Comparison of ENCODE assay signal across 8 cellular contexts in the genomic region with DNA sequence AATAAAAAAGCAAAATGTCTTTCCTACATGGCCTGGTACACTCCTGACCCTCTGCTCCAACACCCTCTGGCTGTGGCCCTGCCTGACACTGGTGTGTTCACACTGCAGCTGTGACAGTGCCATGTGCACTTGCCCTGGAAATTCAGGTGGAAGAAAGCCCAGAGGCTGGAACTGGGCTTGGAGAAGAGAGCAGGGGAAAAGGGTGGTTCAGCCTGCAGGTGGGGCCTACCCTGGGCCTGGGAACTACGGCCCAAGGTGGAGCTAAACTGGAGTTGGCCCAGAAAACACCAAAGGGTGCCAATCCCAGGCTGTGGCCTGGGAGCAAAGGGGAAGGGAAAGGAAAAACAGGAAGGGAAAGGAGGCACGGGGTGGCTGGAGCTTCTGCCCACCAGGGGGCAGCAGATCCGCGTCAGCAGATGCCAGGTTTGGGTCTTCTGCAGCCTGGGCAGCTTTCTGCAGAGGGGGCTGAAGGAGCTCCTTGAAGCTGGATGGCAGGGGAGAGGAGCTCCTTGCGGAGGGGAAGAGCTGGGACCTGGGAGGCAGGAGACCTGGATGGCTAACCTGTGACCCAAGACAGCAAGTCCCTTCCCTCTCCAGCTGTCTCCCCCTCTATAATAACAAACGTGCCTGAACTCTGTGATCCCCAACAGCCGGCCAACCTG. TPM values are rescaled to one million over a fixed set of nuclear protein-coding genes. Genes with fewer than 3 reads are reported as not detected.
DNase-seq lines count a peak whose midpoint lies in the region; ATAC-seq and TF ChIP-seq lines count a peak whose summit lies in the region.

No MANE protein-coding gene starts in this region.

- peak; percentile 92 for TF ChIP-seq RAD21 in HCT116 (IDR thresholded peaks at IDR 0.05; ENCODE audit: low read depth)

- H3K27ac ChIP-seq in HCT116 (ENCODE audit: low read depth, low read length) (peak overlapping the region; percentile 25; the same call in 1 of the 2 replicates), tibial nerve (peak overlapping the region in 3 of 4 donors; percentile 4 to 51 (median 38))

- intact Hi-C loops in HCT116 (cut with micrococcal nuclease), result loop anchor here (1.0 kb wide), 3 partner anchors 53 to 121 kb away; no protein-coding TSS in a partner anchor

- CTCF ChIA-PET in HCT116 (lab: Charles Lee), result interaction anchor here (0.7 to 2.5 kb wide), 14 partner anchors 10 to 270 kb away, joined by 3 to 21 read pairs (median 6); a partner anchor contains a TSS

- peak in 1 of 2 donors; percentile 41 for TF ChIP-seq EP300 in tibial nerve (IDR thresholded peaks at IDR 0.05)

- H3K4me1 ChIP-seq in HCT116 (ENCODE audit: control insufficient read depth in 1 of 2, insufficient read depth in 2 of 2, low read length in 2 of 2) (peaks cover 0 to 13% of the 10 kb centered on the region in 2 experiments; a peak in 2 of 4 replicates), tibial nerve (peaks cover 0 to 47% (median 15%) of the 10 kb centered on the region in 4 donors)

- H3K9me3 ChIP-seq in HCT116 (ENCODE audit: control insufficient read depth in 1 of 2, insufficient read depth in 1 of 2, low read depth in 1 of 2, low read length in 2 of 2) (no peaks in the 10 kb centered on the region), tibial nerve (no peaks in the 10 kb centered on the region)

- no peak overlapping the region for H2AFZ ChIP-seq in HCT116 (ENCODE audit: low read depth, low read length, poor library complexity, severe bottlenecking)

- no peaks in the 10 kb centered on the region for H3K79me2 ChIP-seq in HCT116 (ENCODE audit: insufficient read depth, low read length)

- H3K4me2 ChIP-seq in HCT116 (ENCODE audit: low read length), result 0 out of 2 replicates have a peak overlapping the region, but pooled peaks have one; percentile 6

- peak; percentile 89 to 95 (median 90) for TF ChIP-seq CTCF in HCT116 (IDR thresholded peaks at IDR 0.05 in 2 of 3, conservative IDR thresholded peaks at IDR 0.05 in 1 of 3; ENCODE audit: borderline replicate concordance in 1 of 3, insufficient read depth in 1 of 3, low read depth in 2 of 3, low read length in 2 of 3)
- peak; percentile 92 for TF ChIP-seq CTCF in foreskin fibroblast (IDR thresholded peaks at IDR 0.05; ENCODE audit: low read depth, low read length)
- peak; percentile 85 to 94 (median 93) for TF ChIP-seq CTCF in tibial nerve (IDR thresholded peaks at IDR 0.05)

- no peaks in the 10 kb centered on the region for H4K20me1 ChIP-seq in HCT116 (ENCODE audit: insufficient read depth)

- peak; percentile 89 for DNase-seq in D341Med (ENCODE audit: low spot score)
- DNase-seq in HCT116 (ENCODE audit: low read depth, low spot score), result peak; percentile 34
- DNase-seq in RKO (ENCODE audit: low spot score), result peak; percentile 62
- DNase-seq in activated effector memory CD4-positive, alpha-beta T cell treated with anti-CD3 and anti-CD28 coated beads, Interleukin-2, amount 50 U/mL, for 16 hours, result peak; percentile 91
- DNase-seq in foreskin fibroblast, result peak; percentile 58 to 88
- peak in 37 of 56 donors; percentile 12 to 74 (median 45) for DNase-seq in nucleus accumbens (lab: John Stamatoyannopoulos, UW)
- peak; percentile 48 to 65 for DNase-seq in tibial nerve (ENCODE audit: low spot score in 2 of 2)
- no peak for DNase-seq in dedifferentiated amniotic fluid mesenchymal stem cell (ENCODE audit: extremely low spot score)

- whole genome bisulfite sequencing in tibial nerve, 2 donors, result 5 to 10% methylated on average over 7 of the region's 7 CpGs

- H3K36me3 ChIP-seq in HCT116 (ENCODE audit: control insufficient read depth in 1 of 2, insufficient read depth in 2 of 2, low read length in 2 of 2) (peaks cover 5 to 6% of the 10 kb centered on the region in 2 experiments), tibial nerve (peaks cover 9 to 68% (median 13%) of the 10 kb centered on the region in 3 donors)

- no peak overlapping the region for H3K4me3 ChIP-seq in HCT116 (replicated peaks in 1 of 2; ENCODE audit: low read depth in 1 of 2, low read length in 2 of 2)
- H3K4me3 ChIP-seq in foreskin fibroblast (ENCODE audit: low read depth in 1 of 2, low read length in 2 of 2), result no peak overlapping the region
- H3K4me3 ChIP-seq in tibial nerve, result no peak overlapping the region

- H3K27me3 ChIP-seq in HCT116 (ENCODE audit: insufficient read depth, low read length) (no peaks in the 10 kb centered on the region), tibial nerve (no peaks in the 10 kb centered on the region)

- ATAC-seq in HCT116, result peak; percentile 74

- H3K9me2 ChIP-seq in HCT116 (ENCODE audit: insufficient read depth), result no peaks in the 10 kb centered on the region

- TF ChIP-seq POLR2A in HCT116 (IDR thresholded peaks at IDR 0.05; ENCODE audit: borderline replicate concordance, extremely low read depth, insufficient read depth, insufficient read length), result no peak
- TF ChIP-seq POLR2A in tibial nerve (IDR thresholded peaks at IDR 0.05), result no peak

- RAD21 ChIA-PET in HCT116 (lab: Charles Lee; ENCODE audit: low non-redundant PET in 1 of 2, low total read pairs in 2 of 2, uncharacterized antibody in 2 of 2, unreplicated experiment in 2 of 2), result interaction anchor here in 1 of 2 experiments (1.2 kb wide), 1 partner anchor 15 kb away, joined by 4 read pairs; a partner anchor contains a TSS

- POLR2A ChIA-PET in HCT116 (lab: Charles Lee), result interaction anchor here (0.8 to 1.4 kb wide), 2 partner anchors 9 to 15 kb away, joined by 4 to 5 read pairs; a partner anchor contains a TSS

- H3K9ac ChIP-seq in HCT116 (ENCODE audit: low read length), result no peak overlapping the region

- no TSS peak for BruUV-seq in HCT116 (replicated peaks; lab: Mats Ljungman, UMichigan)

TF ChIP-seq in HCT116, 20 proteins besides CTCF, POLR2A, EP300 and RAD21:
- TF ChIP-seq, protein P1, sequence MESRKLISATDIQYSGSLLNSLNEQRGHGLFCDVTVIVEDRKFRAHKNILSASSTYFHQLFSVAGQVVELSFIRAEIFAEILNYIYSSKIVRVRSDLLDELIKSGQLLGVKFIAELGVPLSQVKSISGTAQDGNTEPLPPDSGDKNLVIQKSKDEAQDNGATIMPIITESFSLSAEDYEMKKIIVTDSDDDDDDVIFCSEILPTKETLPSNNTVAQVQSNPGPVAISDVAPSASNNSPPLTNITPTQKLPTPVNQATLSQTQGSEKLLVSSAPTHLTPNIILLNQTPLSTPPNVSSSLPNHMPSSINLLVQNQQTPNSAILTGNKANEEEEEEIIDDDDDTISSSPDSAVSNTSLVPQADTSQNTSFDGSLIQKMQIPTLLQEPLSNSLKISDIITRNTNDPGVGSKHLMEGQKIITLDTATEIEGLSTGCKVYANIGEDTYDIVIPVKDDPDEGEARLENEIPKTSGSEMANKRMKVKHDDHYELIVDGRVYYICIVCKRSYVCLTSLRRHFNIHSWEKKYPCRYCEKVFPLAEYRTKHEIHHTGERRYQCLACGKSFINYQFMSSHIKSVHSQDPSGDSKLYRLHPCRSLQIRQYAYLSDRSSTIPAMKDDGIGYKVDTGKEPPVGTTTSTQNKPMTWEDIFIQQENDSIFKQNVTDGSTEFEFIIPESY (IDR thresholded peaks at IDR 0.05; ENCODE audit: extremely low read depth, insufficient replicate concordance, low read length), result no peak
- TF ChIP-seq POLR2AphosphoS5 (IDR thresholded peaks at IDR 0.05; ENCODE audit: low read depth, low read length), result 0 out of 2 replicates have a peak, but pooled peaks have one; percentile 10
- TF ChIP-seq YY1 (IDR thresholded peaks at IDR 0.05; ENCODE audit: extremely low read depth, insufficient replicate concordance, low read depth, low read length), result peak; percentile 44

RNA-seq across cellular contexts. Expression of a gene that starts 15.4 kb away (rescaled TPM):
- total RNA-seq in HCT116 (2021; ENCODE audit: unreplicated experiment) (48.3 TPM), tibial nerve (10 to 100 TPM; 26.1 to 39.6 (median 31.8) TPM)
- 27.6 and 31.8 TPM in 2 replicates for polyA plus RNA-seq in HCT116 (2012)

RNA-seq across cellular contexts. Expression of a gene that starts 18.3 kb away (rescaled TPM):
- 60.0 TPM for total RNA-seq in HCT116 (2021; ENCODE audit: unreplicated experiment)
- 34.2 and 34.4 TPM in 2 replicates for polyA plus RNA-seq in HCT116 (2012)
- 100 to 1,000 TPM in 2 of 4 donors, 10 to 100 TPM in 2; 50.6 to 112 (median 85.1) TPM for total RNA-seq in tibial nerve
